8 cellular contexts compared by ENCODE assay signal in genomic region chr1:247171875-247172563, GRCh38. TPM values are rescaled to one million over a fixed set of nuclear protein-coding genes. Genes with fewer than 3 reads are reported as not detected.
DNase-seq lines count a peak whose midpoint lies in the region; ATAC-seq and TF ChIP-seq lines count a peak whose summit lies in the region.
"Not testable (repeated sequence)": the region's sequence is repeated elsewhere in the genome, so short reads cannot be mapped to it uniquely, and the experiment has no call there.

Gene ZNF124 (minus strand): TSS chr1:247172020. CDS start chr1:247171877, 143 bp downstream.

- not testable (repeated sequence) for H3K9me3 Mint-ChIP-seq in chondrocyte (ENCODE audit: low read depth)

- not testable (repeated sequence) for TF ChIP-seq CTCF in chondrocyte (IDR thresholded peaks at IDR 0.05); gastrocnemius medialis (IDR thresholded peaks at IDR 0.05 in 4 of 5, conservative IDR thresholded peaks at IDR 0.05 in 1 of 5)

- peak within 1 kb of the TSS in 3 of 4 donors; percentile 37 to 63 (median 59) for H3K27ac ChIP-seq in gastrocnemius medialis

- intact Hi-C loops in gastrocnemius medialis (cut with DNase I; ENCODE audit: low total_unique reads), result not testable (repeated sequence)

- H3K36me3 ChIP-seq in gastrocnemius medialis, result not testable (repeated sequence)

- TF ChIP-seq POLR2A in gastrocnemius medialis (IDR thresholded peaks at IDR 0.05), result not testable (repeated sequence)

- in situ Hi-C loops in Caki2 (cut with HindIII; ENCODE audit: low pct_unique_long_range_greater_than_20kb, low sequenced_read_pairs); gastrocnemius medialis (cut with MboI; ENCODE audit: low sequenced_read_pairs in 4 of 4): not testable (repeated sequence)

- not testable (repeated sequence) for H3K9me3 ChIP-seq in T-helper 17 cell (ENCODE audit: control insufficient read depth, low read length, poor library complexity, severe bottlenecking); gastrocnemius medialis

- not testable (repeated sequence) for H3K27ac Mint-ChIP-seq in T-helper 17 cell
- H3K27ac Mint-ChIP-seq in chondrocyte (ENCODE audit: unreplicated experiment), result peak within 1 kb of the TSS; percentile 59

- H3K4me3 Mint-ChIP-seq in T-helper 17 cell; chondrocyte (ENCODE audit: unreplicated experiment): not testable (repeated sequence)

- H3K4me1 Mint-ChIP-seq in T-helper 17 cell; chondrocyte (ENCODE audit: low read depth): not testable (repeated sequence)

- H3K27me3 Mint-ChIP-seq in T-helper 17 cell; chondrocyte (ENCODE audit: low read depth): not testable (repeated sequence)

- DNase-seq in Caki2 (ENCODE audit: low read depth); M059J (ENCODE audit: low read depth); T-helper 17 cell; chondrocyte (ENCODE audit: low spot score); left lobe of liver (ENCODE audit: low spot score); gastrocnemius medialis: not testable (repeated sequence)

- H3K27me3 ChIP-seq in gastrocnemius medialis, result not testable (repeated sequence)

- not testable (repeated sequence) for H3K4me1 ChIP-seq in gastrocnemius medialis

- not testable (repeated sequence) for H3K4me3 ChIP-seq in gastrocnemius medialis

- H3K36me3 Mint-ChIP-seq in T-helper 17 cell (ENCODE audit: low read depth); chondrocyte (ENCODE audit: low read depth): not testable (repeated sequence)

- peak; percentile 97 for ATAC-seq in GM19463 (IDR thresholded peaks at IDR 0.05; ENCODE audit: unreplicated experiment)
- ATAC-seq in HG02973 (IDR thresholded peaks at IDR 0.05; ENCODE audit: unreplicated experiment), result peak; percentile 98
- peak; percentile 99 for ATAC-seq in T-helper 17 cell
- ATAC-seq in left lobe of liver, result peak; percentile 98
- peak; percentile 97 for ATAC-seq in gastrocnemius medialis

RNA-seq across cellular contexts. Expression of gene ZNF124, which starts in this region (rescaled TPM):
- total RNA-seq in Caki2 (2014; rRNA removed; shearing (Covaris generic); ENCODE audit: low replicate concordance), result 64.1 and 73.4 TPM in 2 replicates
- total RNA-seq in M059J (2014; rRNA removed; shearing (Covaris generic)), result 10.5 and 22.8 TPM in 2 replicates
- total RNA-seq in T-helper 17 cell (10 to 100 TPM; 12.0 to 16.7 TPM), chondrocyte (17.0 to 19.3 TPM (median 18.4 TPM) in 3 replicates), left lobe of liver (5.3 TPM), gastrocnemius medialis (10 to 100 TPM in 1 of 4 donors, 1 to 10 TPM in 3; 5.4 to 10.3 (median 7.1) TPM)
